Comparison of ENCODE assay signal across 1 cellular context in the genomic region with DNA sequence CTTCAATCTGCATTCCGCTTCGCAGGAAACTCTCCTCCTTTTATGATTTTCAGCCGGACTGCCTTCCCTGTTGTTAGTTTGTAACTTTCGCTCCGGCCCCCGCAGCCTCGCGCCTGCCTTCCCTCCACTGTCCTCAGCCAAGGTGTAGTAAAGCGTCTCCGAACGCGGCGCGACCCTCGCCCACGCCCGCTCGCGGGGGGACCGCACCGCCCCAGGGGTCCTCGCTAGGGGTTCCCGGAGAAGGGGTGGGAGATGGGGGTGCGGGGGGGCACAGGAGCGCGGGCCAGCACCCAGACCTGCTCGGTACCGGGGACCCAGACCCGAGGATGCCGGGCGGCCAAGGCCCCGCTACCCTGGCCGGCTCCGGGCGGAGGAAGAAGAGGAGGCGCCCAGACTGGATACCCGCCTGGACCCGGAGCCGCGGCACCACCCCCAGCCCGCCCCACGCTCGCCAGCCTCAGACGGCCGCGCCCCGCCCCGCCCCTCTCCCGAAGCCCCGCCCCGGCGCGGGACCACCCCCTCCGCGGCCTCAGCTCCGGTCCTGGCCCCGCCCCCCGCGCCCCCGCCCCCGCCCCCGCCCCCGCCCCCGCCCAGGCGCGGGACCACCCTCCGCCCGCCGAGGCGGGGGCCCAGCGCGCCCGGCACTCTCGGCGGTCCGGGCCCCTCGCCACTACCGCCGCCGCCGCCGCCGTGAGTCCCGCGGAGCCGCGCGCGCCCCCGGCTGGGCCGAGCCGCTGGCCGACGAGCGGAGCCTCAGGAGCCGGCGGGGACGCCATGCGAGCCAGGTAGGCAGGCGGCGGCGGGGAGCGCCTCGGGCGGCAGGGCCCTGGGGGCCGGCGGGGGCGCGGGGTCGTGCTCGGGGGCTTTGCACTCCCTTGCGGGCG.
TF ChIP-seq lines count a peak whose summit lies in the region.

A gene with protein sequence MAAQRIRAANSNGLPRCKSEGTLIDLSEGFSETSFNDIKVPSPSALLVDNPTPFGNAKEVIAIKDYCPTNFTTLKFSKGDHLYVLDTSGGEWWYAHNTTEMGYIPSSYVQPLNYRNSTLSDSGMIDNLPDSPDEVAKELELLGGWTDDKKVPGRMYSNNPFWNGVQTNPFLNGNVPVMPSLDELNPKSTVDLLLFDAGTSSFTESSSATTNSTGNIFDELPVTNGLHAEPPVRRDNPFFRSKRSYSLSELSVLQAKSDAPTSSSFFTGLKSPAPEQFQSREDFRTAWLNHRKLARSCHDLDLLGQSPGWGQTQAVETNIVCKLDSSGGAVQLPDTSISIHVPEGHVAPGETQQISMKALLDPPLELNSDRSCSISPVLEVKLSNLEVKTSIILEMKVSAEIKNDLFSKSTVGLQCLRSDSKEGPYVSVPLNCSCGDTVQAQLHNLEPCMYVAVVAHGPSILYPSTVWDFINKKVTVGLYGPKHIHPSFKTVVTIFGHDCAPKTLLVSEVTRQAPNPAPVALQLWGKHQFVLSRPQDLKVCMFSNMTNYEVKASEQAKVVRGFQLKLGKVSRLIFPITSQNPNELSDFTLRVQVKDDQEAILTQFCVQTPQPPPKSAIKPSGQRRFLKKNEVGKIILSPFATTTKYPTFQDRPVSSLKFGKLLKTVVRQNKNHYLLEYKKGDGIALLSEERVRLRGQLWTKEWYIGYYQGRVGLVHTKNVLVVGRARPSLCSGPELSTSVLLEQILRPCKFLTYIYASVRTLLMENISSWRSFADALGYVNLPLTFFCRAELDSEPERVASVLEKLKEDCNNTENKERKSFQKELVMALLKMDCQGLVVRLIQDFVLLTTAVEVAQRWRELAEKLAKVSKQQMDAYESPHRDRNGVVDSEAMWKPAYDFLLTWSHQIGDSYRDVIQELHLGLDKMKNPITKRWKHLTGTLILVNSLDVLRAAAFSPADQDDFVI (plus strand): TSS at position 632 of the 884 bp plus-strand sequence. CDS start 82,986 bp downstream, outside the sequence.

TF ChIP-seq in IMR-90, 13 proteins besides CTCF, POLR2A, EP300 and RAD21 (continued from another document):
- TF ChIP-seq SMC3 (IDR thresholded peaks at IDR 0.05; ENCODE audit: low read depth, low read length) (peak; percentile 10; the same call in 1 of the 2 replicates), NFE2L2 (IDR thresholded peaks at IDR 0.05; ENCODE audit: low read depth, low read length) (no peak), CHD1 (IDR thresholded peaks at IDR 0.05; ENCODE audit: low read depth, low read length) (0 out of 2 replicates have a peak, but pooled peaks have one; percentile 36), FOS (IDR thresholded peaks at IDR 0.05; ENCODE audit: low read depth, low read length) (no peak)
- TF ChIP-seq, protein P1, sequence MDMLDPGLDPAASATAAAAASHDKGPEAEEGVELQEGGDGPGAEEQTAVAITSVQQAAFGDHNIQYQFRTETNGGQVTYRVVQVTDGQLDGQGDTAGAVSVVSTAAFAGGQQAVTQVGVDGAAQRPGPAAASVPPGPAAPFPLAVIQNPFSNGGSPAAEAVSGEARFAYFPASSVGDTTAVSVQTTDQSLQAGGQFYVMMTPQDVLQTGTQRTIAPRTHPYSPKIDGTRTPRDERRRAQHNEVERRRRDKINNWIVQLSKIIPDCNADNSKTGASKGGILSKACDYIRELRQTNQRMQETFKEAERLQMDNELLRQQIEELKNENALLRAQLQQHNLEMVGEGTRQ (IDR thresholded peaks at IDR 0.05; ENCODE audit: low read depth, low read length) = no peak
